21 cellular contexts compared by ENCODE assay signal in the genomic region with DNA sequence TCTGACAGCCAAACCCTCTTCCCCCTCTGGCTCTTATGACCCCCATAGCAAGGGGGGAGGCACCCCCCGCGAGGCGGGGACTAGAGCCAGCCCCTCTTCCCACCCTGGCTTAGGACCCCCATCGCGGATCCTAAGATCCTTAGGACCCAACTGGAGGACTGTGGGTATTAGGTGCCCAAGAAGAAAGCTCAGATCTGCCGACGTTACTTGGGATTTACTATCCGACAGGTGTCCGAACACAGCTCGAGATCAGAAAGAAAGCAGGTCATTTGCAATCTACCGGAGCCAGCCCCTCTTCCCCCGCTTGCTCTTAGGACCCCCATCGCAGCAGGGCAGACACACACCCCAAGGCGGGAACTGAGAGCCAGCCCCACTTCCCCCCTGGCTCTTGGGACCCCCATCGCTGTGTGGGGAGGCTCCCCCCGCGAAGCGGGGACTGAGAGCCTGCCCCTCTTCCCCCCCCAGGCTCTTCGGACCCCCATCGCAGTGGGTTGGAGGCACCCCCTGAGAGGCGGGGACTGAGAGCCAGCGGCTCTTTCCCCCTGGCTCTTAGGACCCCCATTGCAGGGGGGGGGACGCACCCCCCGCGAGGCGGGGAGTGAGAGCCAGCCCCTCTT. TPM values are rescaled to one million over a fixed set of nuclear protein-coding genes. Genes with fewer than 3 reads are reported as not detected.
A peak's percentile ranks its signal among the peaks of the same experiment; 100 is the strongest.
DNase-seq lines count a peak whose midpoint lies in the region; ATAC-seq, FAIRE-seq and TF ChIP-seq lines count a peak whose summit lies in the region.
"Had no signal": no experiment of that assay in that cellular context is flagged by ENCODE, and none has a peak within 500 bp of the region (broad histone marks: within the 10 kb centered on the region; RNA-seq: fewer than 3 reads in every experiment).

No MANE protein-coding gene starts in this region.

- H3K27ac ChIP-seq in endothelial cell of umbilical vein (ENCODE audit: insufficient read depth, low read depth, low read length) = no peak overlapping the region
- H3K27ac ChIP-seq: ascending aorta, ovary, Peyer's patch, tibial artery had no signal

- no peaks in the 10 kb centered on the region for H3K79me2 ChIP-seq in endothelial cell of umbilical vein (ENCODE audit: control insufficient read depth, insufficient read depth, low read length)

- ATAC-seq in GM18868 (IDR thresholded peaks at IDR 0.05; ENCODE audit: unreplicated experiment) = no peak
- no peak for ATAC-seq in HG03460 (IDR thresholded peaks at IDR 0.05; ENCODE audit: unreplicated experiment)

- no TSS peak for BruUV-seq in endothelial cell of umbilical vein (replicated peaks; lab: Mats Ljungman, UMichigan)

- H3K36me3 ChIP-seq in ES-I3 (ENCODE audit: insufficient read depth, low read length) (no peaks in the 10 kb centered on the region), endothelial cell of umbilical vein (ENCODE audit: control insufficient read depth in 2 of 2, extremely low read depth in 1 of 2, insufficient read depth in 2 of 2, low read length in 2 of 2) (no peaks in the 10 kb centered on the region)
- H3K36me3 ChIP-seq: ascending aorta, ovary, Peyer's patch, tibial artery had no signal

- peaks cover 7% of the 10 kb centered on the region for H3K4me1 Mint-ChIP-seq in neural crest cell

- H3K4me3 ChIP-seq in endothelial cell of umbilical vein (replicated peaks in 1 of 3; ENCODE audit: insufficient read depth in 1 of 3, low read depth in 1 of 3, low read length in 3 of 3) = no peak overlapping the region
- H3K4me3 ChIP-seq: ascending aorta, ovary, tibial artery had no signal

- H3K4me1 ChIP-seq in ES-I3 (ENCODE audit: insufficient read depth, low read length) = no peaks in the 10 kb centered on the region
- H3K4me1 ChIP-seq in endothelial cell of umbilical vein (ENCODE audit: control insufficient read depth, extremely low read depth, insufficient read depth, low read length) = peaks cover 4% of the 10 kb centered on the region

- H3K9ac ChIP-seq in ES-I3 (ENCODE audit: low read depth, low read length) = peak overlapping the region; percentile 28; the same call in 1 of the 2 replicates
- no peak overlapping the region for H3K9ac ChIP-seq in endothelial cell of umbilical vein (replicated peaks; ENCODE audit: extremely low read depth, insufficient read depth, low read length)

- H3K9me3 ChIP-seq in ES-I3 (ENCODE audit: control insufficient read depth, insufficient read depth, low read length) (no peaks in the 10 kb centered on the region), endothelial cell of umbilical vein (replicated peaks; ENCODE audit: control insufficient read depth, insufficient read depth, low read length) (no peaks in the 10 kb centered on the region)
- H3K9me3 ChIP-seq: ascending aorta, ovary, Peyer's patch, tibial artery had no signal

- POLR2A ChIA-PET in endothelial cell of umbilical vein (lab: Charles Lee) = no interaction called here

- intact Hi-C loops in endothelial cell of umbilical vein (cut with micrococcal nuclease) = no loop called here

- H2AFZ ChIP-seq in endothelial cell of umbilical vein (ENCODE audit: low read depth, low read length) = no peak overlapping the region

- H3K9me1 ChIP-seq in endothelial cell of umbilical vein (replicated peaks; ENCODE audit: control insufficient read depth, extremely low read depth, insufficient read depth, low read length) = no peaks in the 10 kb centered on the region

- H3K27me3 Mint-ChIP-seq in neural crest cell (ENCODE audit: low read depth) = peaks cover 53% of the 10 kb centered on the region
- H3K27me3 Mint-ChIP-seq: activated B cell treated with CpG ODN at 0.5 μM for 24 hours had no signal

- no peaks in the 10 kb centered on the region for H3K36me3 Mint-ChIP-seq in neural crest cell (ENCODE audit: low read depth)

- DNase-seq in NCI-H69 (lab: John Stamatoyannopoulos, UW) = peak; percentile 97
- no peak for DNase-seq in endothelial cell of umbilical vein (ENCODE audit: low read depth, low spot score)
- DNase-seq in neural crest cell (ENCODE audit: low read depth, low spot score) = no peak
- no peak for DNase-seq in AML-193 (lab: John Stamatoyannopoulos, UW)
- DNase-seq in SW 1271 (lab: John Stamatoyannopoulos, UW) = no peak
- DNase-seq: activated B cell treated with CpG ODN at 0.5 μM for 24 hours; activated CD8-positive, alpha-beta memory T cell treated with anti-CD3 and anti-CD28 coated beads for 24 hours; activated effector memory CD4-positive, alpha-beta T cell treated with Interleukin-2 at 50 U/mL for 16 hours; DMS79; NCI-H2029; NCI-H748 treated with DMSO at 0.1 percent for 48 hours; Peyer's patch; stimulated activated CD4-positive, alpha-beta T cell treated with anti-CD3 and anti-CD28 coated beads, Interleukin-4, amount 100 ng/mL, for 4 hours; tibial artery had no signal

- H4K20me1 ChIP-seq in endothelial cell of umbilical vein (replicated peaks; ENCODE audit: control insufficient read depth, extremely low read depth, insufficient read depth, low read length) = no peaks in the 10 kb centered on the region

- TF ChIP-seq POLR2A in endothelial cell of umbilical vein (IDR thresholded peaks at IDR 0.05; ENCODE audit: low read depth, low read length) = no peak

- no peaks in the 10 kb centered on the region for H3K9me3 Mint-ChIP-seq in neural crest cell
- H3K9me3 Mint-ChIP-seq: activated B cell treated with CpG ODN at 0.5 μM for 24 hours had no signal

- no peak overlapping the region for H3K4me2 ChIP-seq in endothelial cell of umbilical vein (ENCODE audit: insufficient read depth, low read length)

- H3K27me3 ChIP-seq in endothelial cell of umbilical vein (ENCODE audit: control insufficient read depth in 2 of 2, insufficient read depth in 2 of 2, low read length in 2 of 2) = peaks cover 15 to 23% of the 10 kb centered on the region in 2 experiments
- H3K27me3 ChIP-seq: ovary, Peyer's patch had no signal

- CTCF ChIA-PET in endothelial cell of umbilical vein (lab: Charles Lee) = no interaction called here

- no peak for TF ChIP-seq CTCF in endothelial cell of umbilical vein (IDR thresholded peaks at IDR 0.05; ENCODE audit: extremely low read depth in 1 of 2, insufficient read depth in 1 of 2, low read depth in 1 of 2, low read length in 2 of 2)
- no peak for TF ChIP-seq CTCF in neural crest cell (conservative IDR thresholded peaks at IDR 0.05)

- H3K27ac Mint-ChIP-seq in neural crest cell (ENCODE audit: unreplicated experiment) = no peak overlapping the region
- H3K27ac Mint-ChIP-seq: activated B cell treated with CpG ODN at 0.5 μM for 24 hours had no signal

- no peak for FAIRE-seq in endothelial cell of umbilical vein (lab: Jason Lieb, UNC)
- FAIRE-seq: GM18507, kidney had no signal

- dilution Hi-C loops in endothelial cell of umbilical vein (cut with MboI; ENCODE audit: extremely low pct_ligation_motif_present, low sequenced_read_pairs) = no loop called here

- peak overlapping the region; percentile 81 for H3K4me3 Mint-ChIP-seq in neural crest cell
- H3K4me3 Mint-ChIP-seq: activated B cell treated with CpG ODN at 0.5 μM for 24 hours had no signal

TF ChIP-seq in endothelial cell of umbilical vein, 7 proteins besides CTCF, POLR2A, EP300 and RAD21:
- TF ChIP-seq POLR2AphosphoS5 (IDR thresholded peaks at IDR 0.05; ENCODE audit: insufficient read depth, low read depth, low read length) (no peak), GATA2 (IDR thresholded peaks at IDR 0.05; ENCODE audit: insufficient read depth, insufficient read length, low read depth, low read length) (no peak), EZH2 (IDR thresholded peaks at IDR 0.05; ENCODE audit: borderline replicate concordance, low read depth, low read length, severe bottlenecking) (peak; percentile 59)

RNA-seq across cellular contexts. Expression of a gene that starts 46.8 kb away (rescaled TPM):
- total RNA-seq in endothelial cell of umbilical vein = 71.4 and 78.3 TPM in 2 replicates
- polyA plus RNA-seq in endothelial cell of umbilical vein = 19.4 and 20.8 TPM in 2 replicates
- polyA plus RNA-seq in endothelial cell of umbilical vein (2011; cell fraction: cytosol; rRNA removed) = 12.3 and 14.9 TPM in 2 replicates
- polyA plus RNA-seq in endothelial cell of umbilical vein (2011; cell fraction: nucleus; rRNA removed) = 201 and 241 TPM in 2 replicates
- polyA plus RNA-seq in endothelial cell of umbilical vein (2012) = 13.7 and 19.9 TPM in 2 replicates
- 31.8 and 48.0 TPM in 2 replicates for polyA minus RNA-seq in endothelial cell of umbilical vein
- polyA minus RNA-seq in endothelial cell of umbilical vein (2011; cell fraction: cytosol; rRNA and poly(A)+ RNA removed) = 30.7 TPM
- polyA minus RNA-seq in endothelial cell of umbilical vein (2011; cell fraction: nucleus; rRNA and poly(A)+ RNA removed) = 46.6 and 65.3 TPM in 2 replicates
- 199 and 202 TPM in 2 replicates for total RNA-seq in neural crest cell
